ENCODE assay signal across 8 cellular contexts in genomic region chr1:904271-904950, GRCh38. TPM values are rescaled to one million over a fixed set of nuclear protein-coding genes. Genes with fewer than 3 reads are reported as not detected.
DNase-seq lines count a peak whose midpoint lies in the region; TF ChIP-seq lines count a peak whose summit lies in the region.

No MANE protein-coding gene starts in this region.

- intact Hi-C loops in activated T-helper 2 cell treated with anti-CD3 and anti-CD28 coated beads, Interferon-gamma antibody, Interleukin-2, Interleukin-4, amounts not matched to agents 10 μg/mL and 5 μg/mL and 100 μg/mL, durations not matched to agents 14 hours and 24 hours and 36 hours (cut with micrococcal nuclease), result loop anchor here (2.0 kb wide), 1 partner anchor 36 kb away; no protein-coding TSS in a partner anchor
- intact Hi-C loops in testis (cut with DNase I; ENCODE audit: low total_unique reads), result loop anchor here (10.0 kb wide), 1 partner anchor 70 kb away; no protein-coding TSS in a partner anchor

- TF ChIP-seq CTCF in testis (IDR thresholded peaks at IDR 0.05), result peak; percentile 97 to 99 (median 98)

- H3K9me3 Mint-ChIP-seq in activated T-helper 2 cell treated with anti-CD3 and anti-CD28 coated beads, Interferon-gamma antibody, Interleukin-2, Interleukin-4, amounts not matched to agents 10 μg/mL and 5 μg/mL and 100 μg/mL, durations not matched to agents 14 hours and 24 hours and 36 hours, result no peaks in the 10 kb centered on the region

- H3K4me1 Mint-ChIP-seq in activated T-helper 2 cell treated with anti-CD3 and anti-CD28 coated beads, Interferon-gamma antibody, Interleukin-2, Interleukin-4, amounts not matched to agents 10 μg/mL and 5 μg/mL and 100 μg/mL, durations not matched to agents 14 hours and 24 hours and 36 hours (ENCODE audit: low read depth), result peaks cover 5% of the 10 kb centered on the region

- DNase-seq in NCI-H2029 (lab: John Stamatoyannopoulos, UW) (peak; percentile 63), NCI-H2029 treated with DMSO at 0.1 percent for 48 hours (lab: John Stamatoyannopoulos, UW) (no peak), HuH-7 (ENCODE audit: low spot score) (peak; percentile 78), RPMI8226 (peak; percentile 86), fibroblast of the conjunctiva (ENCODE audit: low read depth) (peak; percentile 42), nucleus accumbens (lab: John Stamatoyannopoulos, UW) (peak in 44 of 56 donors; percentile 22 to 80 (median 46)), testis (peak; percentile 85)
- peak; percentile 83 for DNase-seq in activated T-helper 2 cell treated with anti-CD3 and anti-CD28 coated beads, Interferon-gamma antibody, Interleukin-2, Interleukin-4, amounts not matched to agents 10 μg/mL and 5 μg/mL and 100 μg/mL, durations not matched to agents 14 hours and 24 hours and 36 hours (ENCODE audit: low spot score)

- no peak overlapping the region for H3K27ac Mint-ChIP-seq in activated T-helper 2 cell treated with anti-CD3 and anti-CD28 coated beads, Interferon-gamma antibody, Interleukin-2, Interleukin-4, amounts not matched to agents 10 μg/mL and 5 μg/mL and 100 μg/mL, durations not matched to agents 14 hours and 24 hours and 36 hours

- peak overlapping the region; percentile 21 for H3K4me3 Mint-ChIP-seq in activated T-helper 2 cell treated with anti-CD3 and anti-CD28 coated beads, Interferon-gamma antibody, Interleukin-2, Interleukin-4, amounts not matched to agents 10 μg/mL and 5 μg/mL and 100 μg/mL, durations not matched to agents 14 hours and 24 hours and 36 hours (ENCODE audit: low read depth)

- peak overlapping the region; percentile 19 to 59 for H3K27ac ChIP-seq in testis

- no peaks in the 10 kb centered on the region for H3K36me3 Mint-ChIP-seq in activated T-helper 2 cell treated with anti-CD3 and anti-CD28 coated beads, Interferon-gamma antibody, Interleukin-2, Interleukin-4, amounts not matched to agents 10 μg/mL and 5 μg/mL and 100 μg/mL, durations not matched to agents 14 hours and 24 hours and 36 hours (ENCODE audit: low read depth)

- H3K4me3 ChIP-seq in testis, result peak overlapping the region; percentile 47 to 49

- 0 to 1% methylated on average over 1 to 62 of the region's 92 CpGs for WGBS in testis, 2 donors

- H3K27me3 Mint-ChIP-seq in activated T-helper 2 cell treated with anti-CD3 and anti-CD28 coated beads, Interferon-gamma antibody, Interleukin-2, Interleukin-4, amounts not matched to agents 10 μg/mL and 5 μg/mL and 100 μg/mL, durations not matched to agents 14 hours and 24 hours and 36 hours (ENCODE audit: low read depth), result peaks cover 60% of the 10 kb centered on the region

- H3K4me1 ChIP-seq in testis, result peaks cover 15% of the 10 kb centered on the region

- no peaks in the 10 kb centered on the region for H3K27me3 ChIP-seq in testis

- no peak for TF ChIP-seq POLR2A in testis (IDR thresholded peaks at IDR 0.05)

- no peaks in the 10 kb centered on the region for H3K36me3 ChIP-seq in testis (ENCODE audit: low read depth, missing control alignments)

- no peaks in the 10 kb centered on the region for H3K9me3 ChIP-seq in testis

RNA-seq across cellular contexts. Expression of gene SAMD11, which starts 19.3 kb away (rescaled TPM):
- total RNA-seq in activated T-helper 2 cell treated with anti-CD3 and anti-CD28 coated beads, Interferon-gamma antibody, Interleukin-2, Interleukin-4, amounts not matched to agents 10 μg/mL and 5 μg/mL and 100 μg/mL, durations not matched to agents 14 hours and 24 hours and 36 hours, result not detected in 2 replicates
- total RNA-seq in testis, result 10 to 100 TPM; 36.9 to 47.2 TPM
- polyA plus RNA-seq in testis (ENCODE audit: insufficient read depth, low read depth, low replicate concordance), result 7.9 TPM

RNA-seq across cellular contexts. Expression of gene NOC2L, which starts 54.6 kb away (rescaled TPM):
- 150 and 154 TPM in 2 replicates for total RNA-seq in activated T-helper 2 cell treated with anti-CD3 and anti-CD28 coated beads, Interferon-gamma antibody, Interleukin-2, Interleukin-4, amounts not matched to agents 10 μg/mL and 5 μg/mL and 100 μg/mL, durations not matched to agents 14 hours and 24 hours and 36 hours
- 10 to 100 TPM; 82.5 to 94.0 TPM for total RNA-seq in testis
- 78.3 TPM for polyA plus RNA-seq in testis (ENCODE audit: insufficient read depth, low read depth, low replicate concordance)

RNA-seq across cellular contexts. Expression of gene KLHL17, which starts 56.0 kb away (rescaled TPM):
- total RNA-seq in activated T-helper 2 cell treated with anti-CD3 and anti-CD28 coated beads, Interferon-gamma antibody, Interleukin-2, Interleukin-4, amounts not matched to agents 10 μg/mL and 5 μg/mL and 100 μg/mL, durations not matched to agents 14 hours and 24 hours and 36 hours, result 36.8 and 41.6 TPM in 2 replicates
- total RNA-seq in testis, result 10 to 100 TPM; 34.9 to 36.4 TPM
- 16.0 TPM for polyA plus RNA-seq in testis (ENCODE audit: insufficient read depth, low read depth, low replicate concordance)

Comparison
In these comparisons a context has a peak if more than half of its experiments do, and no peak if none do; other contexts are left out.
1. RNA of gene SAMD11, which starts 19.3 kb away (total RNA-seq): 36.9 to 47.2 TPM in testis; not detected in activated T-helper 2 cell treated with anti-CD3 and anti-CD28 coated beads, Interferon-gamma antibody, Interleukin-2, Interleukin-4, amounts not matched to agents 10 μg/mL and 5 μg/mL and 100 μg/mL, durations not matched to agents 14 hours and 24 hours and 36 hours; every median in the first group is over 10 times any median in the second.